15 cellular contexts compared by ENCODE assay signal in genomic region chrX:135536883-135537282, GRCh38. TPM values are rescaled to one million over a fixed set of nuclear protein-coding genes. Genes with fewer than 3 reads are reported as not detected.
DNase-seq lines count a peak whose midpoint lies in the region; ATAC-seq and TF ChIP-seq lines count a peak whose summit lies in the region.
"Had no signal": no experiment of that assay in that cellular context is flagged by ENCODE, and none has a peak within 500 bp of the region (broad histone marks: within the 10 kb centered on the region; RNA-seq: fewer than 3 reads in every experiment).

No MANE protein-coding gene starts in this region.

- H3K9ac ChIP-seq in BLaER1 treated with 17β-estradiol and CSF1 and Interleukin-3, amounts not matched to agents 10 nM and 100 nM: no peak overlapping the region

- H3K4me1 Mint-ChIP-seq in effector memory CD8-positive, alpha-beta T cell (ENCODE audit: low read depth in 2 of 2): peaks cover 11 to 18% of the 10 kb centered on the region in 2 donors

- no peaks in the 10 kb centered on the region; a peak in 1 of 22 replicates for H3K36me3 ChIP-seq in BLaER1 treated with 17β-estradiol and CSF1 and Interleukin-3, amounts not matched to agents 10 nM and 100 nM
- no peaks in the 10 kb centered on the region for H3K36me3 ChIP-seq in gastrocnemius medialis
- H3K36me3 ChIP-seq: BE2C had no signal

- intact Hi-C loops in gastrocnemius medialis (cut with DNase I; ENCODE audit: low total_unique reads): no loop called here

- peaks cover 0 to 20% (median 6%) of the 10 kb centered on the region in 11 experiments; a peak in 9 of 22 replicates for H4K20me1 ChIP-seq in BLaER1 treated with 17β-estradiol and CSF1 and Interleukin-3, amounts not matched to agents 10 nM and 100 nM

- H3K27ac ChIP-seq in BLaER1 treated with 17β-estradiol and CSF1 and Interleukin-3, amounts not matched to agents 10 nM and 100 nM: no peak overlapping the region
- H3K27ac ChIP-seq in gastrocnemius medialis: no peak overlapping the region

- H3K4me3 Mint-ChIP-seq in effector memory CD8-positive, alpha-beta T cell: no peak overlapping the region
- H3K4me3 Mint-ChIP-seq: nephron had no signal

- no peaks in the 10 kb centered on the region for H3K9me3 ChIP-seq in BLaER1 treated with 17β-estradiol and CSF1 and Interleukin-3, amounts not matched to agents 10 nM and 100 nM (replicated peaks in 1 of 11)
- no peaks in the 10 kb centered on the region for H3K9me3 ChIP-seq in gastrocnemius medialis
- H3K9me3 ChIP-seq: BE2C had no signal

- H3K4me1 ChIP-seq in BLaER1 treated with 17β-estradiol and CSF1 and Interleukin-3, amounts not matched to agents 10 nM and 100 nM: peaks cover 11 to 46% (median 26%) of the 10 kb centered on the region in 10 experiments
- no peaks in the 10 kb centered on the region for H3K4me1 ChIP-seq in gastrocnemius medialis
- H3K4me1 ChIP-seq: BE2C had no signal

- H3K27me3 ChIP-seq in BLaER1 treated with 17β-estradiol and CSF1 and Interleukin-3, amounts not matched to agents 10 nM and 100 nM: peaks cover 63 to 99% (median 94%) of the 10 kb centered on the region in 11 experiments
- H3K27me3 ChIP-seq in gastrocnemius medialis: no peaks in the 10 kb centered on the region
- H3K27me3 ChIP-seq: BE2C had no signal

- peak overlapping the region in 9 of 11 experiments; percentile 20 to 37 (median 26); a peak in 17 of 22 replicates for H3K4me2 ChIP-seq in BLaER1 treated with 17β-estradiol and CSF1 and Interleukin-3, amounts not matched to agents 10 nM and 100 nM

- H3K36me3 Mint-ChIP-seq in effector memory CD8-positive, alpha-beta T cell (ENCODE audit: insufficient read depth): no peaks in the 10 kb centered on the region

- DNase-seq in NCI-H226 (peak; percentile 1), SIG-M5 (lab: John Stamatoyannopoulos, UW) (no peak), gastrocnemius medialis (no peak)
- DNase-seq in effector memory CD8-positive, alpha-beta T cell: no peak
- DNase-seq: activated gamma-delta T cell; BE2C; central memory CD4-positive, alpha-beta T cell; EL had no signal

- in situ Hi-C loops in gastrocnemius medialis (cut with MboI; ENCODE audit: low sequenced_read_pairs in 4 of 4): no loop called here

- H3K4me3 ChIP-seq in BLaER1 treated with 17β-estradiol and CSF1 and Interleukin-3, amounts not matched to agents 10 nM and 100 nM: no peak overlapping the region
- H3K4me3 ChIP-seq in gastrocnemius medialis: no peak overlapping the region

- no peak for TF ChIP-seq CTCF in gastrocnemius medialis (IDR thresholded peaks at IDR 0.05 in 4 of 5, conservative IDR thresholded peaks at IDR 0.05 in 1 of 5)

- ATAC-seq in GM18867 (IDR thresholded peaks at IDR 0.05; ENCODE audit: unreplicated experiment) (peak; percentile 83), HG03442 (IDR thresholded peaks at IDR 0.05; ENCODE audit: unreplicated experiment) (no peak), HG03457 (IDR thresholded peaks at IDR 0.05; ENCODE audit: unreplicated experiment) (no peak), gastrocnemius medialis (no peak)
- ATAC-seq in effector memory CD8-positive, alpha-beta T cell (replicated peaks): peak; percentile 63
- ATAC-seq: activated CD4-positive, CD25-positive, alpha-beta regulatory T cell treated with anti-CD3 and anti-CD28 coated beads, Interleukin-2, amount 50 U/mL, for 24 hours; sciatic nerve had no signal

- no peaks in the 10 kb centered on the region for H3K27me3 Mint-ChIP-seq in effector memory CD8-positive, alpha-beta T cell

- H3K27ac Mint-ChIP-seq in effector memory CD8-positive, alpha-beta T cell: peak overlapping the region; percentile 62 to 80
- H3K27ac Mint-ChIP-seq: nephron had no signal

- TF ChIP-seq POLR2A in gastrocnemius medialis (IDR thresholded peaks at IDR 0.05): no peak

- no peaks in the 10 kb centered on the region for H3K9me3 Mint-ChIP-seq in effector memory CD8-positive, alpha-beta T cell
- H3K9me3 Mint-ChIP-seq: nephron had no signal

RNA-seq across cellular contexts. Expression of gene INTS6L, which starts 16.4 kb away (rescaled TPM):
- 1 to 10 TPM in 2 of 4 donors, under 1 TPM in 2; 0.19 to 1.6 (median 0.93) TPM for total RNA-seq in gastrocnemius medialis

Comparison
In these comparisons a context has a peak if more than half of its experiments do, and no peak if none do; other contexts are left out.
1. ATAC-seq: peak in GM18867 (single experiment) and effector memory CD8-positive, alpha-beta T cell (single experiment); none in HG03442 (single experiment), HG03457 (single experiment) and gastrocnemius medialis (0 of 2).